ENCODE assay signal across 31 cellular contexts in the genomic region with DNA sequence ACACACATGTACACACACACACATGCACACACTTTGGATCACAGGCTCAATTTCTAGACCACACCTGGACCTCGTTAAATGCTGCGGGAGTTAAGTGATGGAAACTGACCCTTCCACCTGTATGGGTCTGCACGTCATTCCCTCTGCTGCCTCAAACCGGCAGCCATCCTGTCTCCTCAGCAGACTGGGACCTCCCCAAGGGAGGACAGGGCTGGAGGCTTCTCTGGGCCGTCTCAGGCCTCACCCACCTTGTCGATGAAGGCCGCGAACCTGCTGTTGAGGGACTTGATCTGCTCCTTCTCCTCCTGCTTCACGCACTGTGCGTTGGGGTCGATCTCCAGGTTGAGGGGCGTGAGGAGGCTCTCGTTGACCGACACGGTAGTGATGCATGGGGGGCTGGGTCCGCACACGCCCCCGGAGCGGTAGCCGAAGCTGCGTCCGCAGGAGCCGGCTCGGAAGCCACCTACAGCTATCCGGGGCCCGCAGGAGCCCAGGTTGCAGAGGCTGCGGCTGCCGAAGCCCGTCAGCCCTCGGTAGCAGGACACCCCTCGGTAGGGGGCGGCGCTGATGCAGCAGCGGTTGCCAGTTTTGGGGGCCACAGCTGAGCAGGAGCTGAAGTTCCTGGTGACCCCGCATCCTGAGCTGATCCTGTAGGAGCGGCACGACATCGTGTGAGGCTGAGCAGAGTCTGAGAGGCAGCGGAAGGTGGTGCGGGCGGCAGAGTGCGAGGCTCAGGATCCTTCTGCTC. TPM values are rescaled to one million over a fixed set of nuclear protein-coding genes. Genes with fewer than 3 reads are reported as not detected.
"Had no signal": no experiment of that assay in that cellular context is flagged by ENCODE, and none has a peak within 500 bp of the region (broad histone marks: within the 10 kb centered on the region; RNA-seq: fewer than 3 reads in every experiment).

Gene KRT85, minus strand, starts transcription at position 744 of the 748 bp plus-strand sequence. Its CDS starts 76 bp downstream, at position 668.

- DNase-seq: activated CD4-positive, alpha-beta T cell treated with anti-CD3 and anti-CD28 coated beads for 4 hours; activated CD8-positive, alpha-beta memory T cell treated with anti-CD3 and anti-CD28 coated beads, Interleukin-2, amount 50 U/mL, for 4 hours; activated CD8-positive, alpha-beta T cell treated with anti-CD3 and anti-CD28 coated beads for 36 hours; activated gamma-delta T cell treated with Interleukin-2 at 50 U/mL for 16 hours; activated naive CD4-positive, alpha-beta T cell treated with anti-CD3 and anti-CD28 coated beads, Interleukin-2, amount 10 ng/mL, durations not matched to agents 7 days and 5 days; activated T-cell treated with anti-CD3 and anti-CD28 coated beads, Interleukin-2, amount 50 U/mL, for 72 hours; central memory CD4-positive, alpha-beta T cell; KBM-7; NCI-H1048; NCI-H146; NCI-H2029; NCI-H2107; NCI-H2171 treated with DMSO at 0.1 percent for 48 hours; NCI-H226; NCI-H526; NCI-H774; NK-92 treated with Interleukin-12 subunit alpha and Interleukin-12 subunit beta, amount 100 ng/mL, for 24 hours; Peyer's patch; SHP77; SW 1271 had no signal

- H3K9me3 ChIP-seq: breast epithelium, Peyer's patch, SJSA1 had no signal

- H3K4me3 ChIP-seq: breast epithelium, Peyer's patch, SJSA1 had no signal

- H3K36me3 Mint-ChIP-seq: activated naive CD4-positive, alpha-beta T cell treated with anti-CD3 and anti-CD28 coated beads, Interleukin-2, amount 10 ng/mL, durations not matched to agents 7 days and 5 days had no signal

- H3K36me3 ChIP-seq: breast epithelium, Peyer's patch, SJSA1 had no signal

- H3K27ac ChIP-seq: breast epithelium, Peyer's patch, RWPE1, SJSA1 had no signal

- H3K4me3 Mint-ChIP-seq: activated CD8-positive, alpha-beta T cell treated with anti-CD3 and anti-CD28 coated beads for 36 hours; activated naive CD4-positive, alpha-beta T cell treated with anti-CD3 and anti-CD28 coated beads, Interleukin-2, amount 10 ng/mL, durations not matched to agents 7 days and 5 days; activated T-cell treated with anti-CD3 and anti-CD28 coated beads, Interleukin-2, amount 50 U/mL, for 72 hours had no signal

- H3K27ac Mint-ChIP-seq: activated CD8-positive, alpha-beta T cell treated with anti-CD3 and anti-CD28 coated beads for 36 hours; activated naive CD4-positive, alpha-beta T cell treated with anti-CD3 and anti-CD28 coated beads, Interleukin-2, amount 10 ng/mL, durations not matched to agents 7 days and 5 days; activated T-cell treated with anti-CD3 and anti-CD28 coated beads, Interleukin-2, amount 50 U/mL, for 72 hours; activated T-helper 2 cell treated with anti-CD3 and anti-CD28 coated beads, Interferon-gamma antibody, Interleukin-2, Interleukin-4, amounts not matched to agents 10 μg/mL and 5 μg/mL and 100 μg/mL, durations not matched to agents 14 hours and 24 hours and 36 hours had no signal

- H3K9me3 Mint-ChIP-seq: activated CD8-positive, alpha-beta T cell treated with anti-CD3 and anti-CD28 coated beads for 36 hours; activated naive CD4-positive, alpha-beta T cell treated with anti-CD3 and anti-CD28 coated beads, Interleukin-2, amount 10 ng/mL, durations not matched to agents 7 days and 5 days; activated T-cell treated with anti-CD3 and anti-CD28 coated beads, Interleukin-2, amount 50 U/mL, for 72 hours; activated T-helper 2 cell treated with anti-CD3 and anti-CD28 coated beads, Interferon-gamma antibody, Interleukin-2, Interleukin-4, amounts not matched to agents 10 μg/mL and 5 μg/mL and 100 μg/mL, durations not matched to agents 14 hours and 24 hours and 36 hours had no signal

- H3K27me3 ChIP-seq: breast epithelium, Peyer's patch, SJSA1 had no signal

- ATAC-seq: activated CD4-positive, CD25-positive, alpha-beta regulatory T cell treated with anti-CD3 and anti-CD28 coated beads, Interleukin-2, amount 50 U/mL, for 24 hours; activated CD8-positive, alpha-beta T cell treated with anti-CD3 and anti-CD28 coated beads for 36 hours; activated T-cell treated with anti-CD3 and anti-CD28 coated beads, Interleukin-2, amount 50 U/mL, for 72 hours; SK-N-SH treated with all-trans-retinoic acid at 6 μM for 48 hours had no signal

- H3K4me1 ChIP-seq: breast epithelium, Peyer's patch, SJSA1 had no signal

- H3K4me1 Mint-ChIP-seq: activated naive CD4-positive, alpha-beta T cell treated with anti-CD3 and anti-CD28 coated beads, Interleukin-2, amount 10 ng/mL, durations not matched to agents 7 days and 5 days had no signal

RNA-seq across cellular contexts. Expression of gene KRT85, which starts in this region (rescaled TPM):
- total RNA-seq: activated CD8-positive, alpha-beta T cell treated with anti-CD3 and anti-CD28 coated beads for 36 hours; activated T-cell treated with anti-CD3 and anti-CD28 coated beads, Interleukin-2, amount 50 U/mL, for 72 hours; activated T-helper 2 cell treated with anti-CD3 and anti-CD28 coated beads, Interferon-gamma antibody, Interleukin-2, Interleukin-4, amounts not matched to agents 10 μg/mL and 5 μg/mL and 100 μg/mL, durations not matched to agents 14 hours and 24 hours and 36 hours; aorta; breast epithelium; LHCN-M2; M059J; NCI-H460; Peyer's patch; SJSA1; T-helper 1 cell treated with Interleukin-12 subunit alpha and Interleukin-12 subunit beta and Interleukin-4 antibody, amounts not matched to agents 30 ng/mL and 1 ng/mL, for 36 hours had no signal
- polyA plus RNA-seq: aorta had no signal
